24 cellular contexts compared by ENCODE assay signal in the genomic region with DNA sequence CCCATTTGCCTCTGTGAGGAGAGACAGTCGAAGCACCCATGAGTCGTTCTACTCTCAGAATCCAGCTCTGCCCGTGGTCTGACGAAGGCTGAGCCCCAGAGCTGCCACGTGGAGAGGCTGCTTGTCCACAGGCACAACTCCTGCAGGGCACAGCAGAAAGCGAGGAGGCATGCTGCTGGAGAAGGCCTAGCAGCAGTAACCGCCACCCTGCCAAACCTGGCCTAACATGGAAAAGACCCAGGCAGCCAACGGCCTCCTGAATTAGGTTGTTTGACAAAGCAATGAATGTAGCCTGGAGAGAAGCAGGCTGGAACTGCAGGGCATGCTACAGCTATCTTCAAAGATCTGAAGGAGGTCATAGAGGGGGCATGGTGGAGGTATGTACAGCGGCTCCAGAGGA.
"Had no signal": no experiment of that assay in that cellular context is flagged by ENCODE, and none has a peak within 500 bp of the region (broad histone marks: within the 10 kb centered on the region; RNA-seq: fewer than 3 reads in every experiment).

No MANE protein-coding gene starts in this region.

- H3K27ac ChIP-seq: adrenal gland, colonic mucosa, left lung, suprapubic skin had no signal

- H3K27me3 Mint-ChIP-seq: stimulated activated naive CD8-positive, alpha-beta T cell treated with anti-CD3 and anti-CD28 coated beads, Interleukin-15, amount 100 ng/mL, for 72 hours had no signal

- H3K27ac Mint-ChIP-seq: activated CD4-positive, alpha-beta T cell treated with anti-CD3 and anti-CD28 coated beads, Interleukin-2, amount 10 ng/mL, durations not matched to agents 24 days and 14 days; activated CD8-positive, alpha-beta memory T cell treated with anti-CD3 and anti-CD28 coated beads, Interleukin-2, amount 10 ng/mL, durations not matched to agents 7 days and 5 days; activated CD8-positive, alpha-beta T cell treated with anti-CD3 and anti-CD28 coated beads for 36 hours; activated naive CD8-positive, alpha-beta T cell; activated T-helper 1 cell treated with anti-CD3 and anti-CD28 coated beads, Interleukin-12 subunit alpha, Interleukin-12 subunit beta, Interleukin-2, Interleukin-4 antibody, amounts not matched to agents 30 ng/mL and 10 ng/mL and 1 ng/mL, durations not matched to agents 14 hours and 24 hours and 36 hours; immature natural killer cell; stimulated activated naive CD8-positive, alpha-beta T cell treated with anti-CD3 and anti-CD28 coated beads, Interleukin-15, amount 100 ng/mL, for 72 hours; T-helper 17 cell had no signal

- H3K4me1 ChIP-seq: adrenal gland, colonic mucosa had no signal

- H3K79me2 ChIP-seq: hepatocyte had no signal

- H3K4me3 Mint-ChIP-seq: activated CD4-positive, alpha-beta T cell treated with anti-CD3 and anti-CD28 coated beads, Interleukin-2, amount 10 ng/mL, durations not matched to agents 24 days and 14 days; activated CD8-positive, alpha-beta memory T cell treated with anti-CD3 and anti-CD28 coated beads, Interleukin-2, amount 10 ng/mL, durations not matched to agents 7 days and 5 days; activated CD8-positive, alpha-beta T cell treated with anti-CD3 and anti-CD28 coated beads for 36 hours; activated naive CD8-positive, alpha-beta T cell; activated T-helper 1 cell treated with anti-CD3 and anti-CD28 coated beads, Interleukin-12 subunit alpha, Interleukin-12 subunit beta, Interleukin-2, Interleukin-4 antibody, amounts not matched to agents 30 ng/mL and 10 ng/mL and 1 ng/mL, durations not matched to agents 14 hours and 24 hours and 36 hours; immature natural killer cell; nephron progenitor cell; stimulated activated naive CD8-positive, alpha-beta T cell treated with anti-CD3 and anti-CD28 coated beads, Interleukin-15, amount 100 ng/mL, for 72 hours; T-helper 17 cell had no signal

- H3K4me1 Mint-ChIP-seq: activated CD4-positive, alpha-beta T cell treated with anti-CD3 and anti-CD28 coated beads, Interleukin-2, amount 10 ng/mL, durations not matched to agents 24 days and 14 days; activated CD8-positive, alpha-beta memory T cell treated with anti-CD3 and anti-CD28 coated beads, Interleukin-2, amount 10 ng/mL, durations not matched to agents 7 days and 5 days; immature natural killer cell; stimulated activated naive CD8-positive, alpha-beta T cell treated with anti-CD3 and anti-CD28 coated beads, Interleukin-15, amount 100 ng/mL, for 72 hours; T-helper 17 cell had no signal

- H3K27me3 ChIP-seq: adrenal gland, ascending aorta, colonic mucosa, esophagus muscularis mucosa, hepatocyte, left lung, right atrium auricular region, tibial nerve had no signal

- ATAC-seq: activated CD4-positive, CD25-positive, alpha-beta regulatory T cell treated with anti-CD3 and anti-CD28 coated beads, Interleukin-2, amount 50 U/mL, for 24 hours; activated CD8-positive, alpha-beta memory T cell treated with anti-CD3 and anti-CD28 coated beads, Interleukin-2, amount 10 ng/mL, durations not matched to agents 7 days and 5 days; activated CD8-positive, alpha-beta T cell treated with anti-CD3 and anti-CD28 coated beads for 36 hours; left lung; stimulated activated naive CD8-positive, alpha-beta T cell treated with anti-CD3 and anti-CD28 coated beads, Interleukin-15, amount 100 ng/mL, for 72 hours; T-helper 17 cell had no signal

- H3K36me3 Mint-ChIP-seq: activated CD8-positive, alpha-beta memory T cell treated with anti-CD3 and anti-CD28 coated beads, Interleukin-2, amount 10 ng/mL, durations not matched to agents 7 days and 5 days; activated naive CD8-positive, alpha-beta T cell; immature natural killer cell had no signal

- H3K9me3 Mint-ChIP-seq: activated CD4-positive, alpha-beta T cell treated with anti-CD3 and anti-CD28 coated beads, Interleukin-2, amount 10 ng/mL, durations not matched to agents 24 days and 14 days; activated CD8-positive, alpha-beta T cell treated with anti-CD3 and anti-CD28 coated beads for 36 hours; activated T-helper 1 cell treated with anti-CD3 and anti-CD28 coated beads, Interleukin-12 subunit alpha, Interleukin-12 subunit beta, Interleukin-2, Interleukin-4 antibody, amounts not matched to agents 30 ng/mL and 10 ng/mL and 1 ng/mL, durations not matched to agents 14 hours and 24 hours and 36 hours; immature natural killer cell; nephron progenitor cell; stimulated activated naive CD8-positive, alpha-beta T cell treated with anti-CD3 and anti-CD28 coated beads, Interleukin-15, amount 100 ng/mL, for 72 hours had no signal

- H3K9me3 ChIP-seq: adrenal gland, ascending aorta, colonic mucosa, esophagus muscularis mucosa, left lung, right atrium auricular region, suprapubic skin, tibial nerve had no signal

- H3K36me3 ChIP-seq: adrenal gland, ascending aorta, colonic mucosa, esophagus muscularis mucosa, left lung, right atrium auricular region, suprapubic skin, tibial nerve had no signal

- H3K4me3 ChIP-seq: adrenal gland, ascending aorta, colonic mucosa, esophagus muscularis mucosa, hepatocyte, left lung, right atrium auricular region, suprapubic skin, tibial nerve had no signal

- DNase-seq: activated CD4-positive, alpha-beta T cell treated with anti-CD3 and anti-CD28 coated beads, Interleukin-2, amount 10 ng/mL, durations not matched to agents 24 days and 14 days; activated CD8-positive, alpha-beta memory T cell treated with anti-CD3 and anti-CD28 coated beads, Interleukin-2, amount 10 ng/mL, durations not matched to agents 7 days and 5 days; activated CD8-positive, alpha-beta T cell treated with anti-CD3 and anti-CD28 coated beads for 36 hours; activated T-cell treated with anti-CD3 and anti-CD28 coated beads for 4 hours; adrenal gland; central memory CD4-positive, alpha-beta T cell; colonic mucosa; glutamatergic neuron; immature natural killer cell; left lung; nephron progenitor cell; stimulated activated CD4-positive, alpha-beta T cell treated with anti-CD3 and anti-CD28 coated beads, Interleukin-12 subunit alpha, Interleukin-12 subunit beta, amount 100 ng/mL, for 4 hours; stimulated activated naive CD8-positive, alpha-beta T cell treated with anti-CD3 and anti-CD28 coated beads, Interleukin-15, amount 100 ng/mL, for 72 hours; SW 1271; T-helper 17 cell had no signal
